1 cellular context compared by ENCODE assay signal in the genomic region with DNA sequence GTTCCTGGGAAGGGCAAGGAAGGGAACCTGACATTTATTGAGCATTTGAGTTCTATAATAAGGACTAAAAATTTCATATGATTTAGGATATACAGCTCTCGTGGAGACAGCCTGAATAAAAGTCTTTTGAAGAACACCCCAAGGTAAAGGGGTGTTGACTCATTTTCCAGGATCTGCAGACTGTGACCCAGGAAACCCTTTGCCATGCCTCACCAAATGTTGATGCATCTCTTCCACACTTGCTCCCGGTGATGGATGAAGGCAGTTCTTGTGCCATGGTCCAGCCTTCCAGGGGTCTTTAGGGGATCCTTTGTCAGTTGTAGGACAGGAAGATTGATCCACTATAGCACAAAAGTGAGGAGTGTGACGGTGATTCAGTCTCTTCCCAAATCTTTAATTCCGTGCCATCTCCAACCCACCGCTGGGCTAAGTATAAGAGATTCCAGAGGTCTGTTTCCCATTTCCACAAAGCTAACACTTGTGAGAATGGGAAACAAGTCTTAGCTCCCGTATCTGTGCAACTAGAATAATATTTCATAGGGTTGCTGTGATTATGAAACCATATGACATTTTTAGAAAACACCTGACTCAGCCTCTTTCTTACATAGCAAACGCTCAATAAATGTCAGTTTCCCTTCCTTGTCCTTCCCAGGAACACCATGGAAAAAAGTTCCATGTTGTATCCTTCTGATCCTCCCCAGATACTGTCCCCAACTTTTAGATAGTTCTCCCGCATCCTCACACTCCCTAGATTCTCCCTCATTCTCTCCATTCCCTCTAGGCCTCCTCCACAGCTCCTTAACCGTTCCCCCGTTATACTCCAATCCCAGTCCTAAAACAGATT.
TF ChIP-seq lines count a peak whose summit lies in the region.

No MANE protein-coding gene starts in this region.

TF ChIP-seq in GM23338, 12 proteins besides CTCF, POLR2A, EP300 and RAD21 (continued from another document):
- TF ChIP-seq, protein P1, sequence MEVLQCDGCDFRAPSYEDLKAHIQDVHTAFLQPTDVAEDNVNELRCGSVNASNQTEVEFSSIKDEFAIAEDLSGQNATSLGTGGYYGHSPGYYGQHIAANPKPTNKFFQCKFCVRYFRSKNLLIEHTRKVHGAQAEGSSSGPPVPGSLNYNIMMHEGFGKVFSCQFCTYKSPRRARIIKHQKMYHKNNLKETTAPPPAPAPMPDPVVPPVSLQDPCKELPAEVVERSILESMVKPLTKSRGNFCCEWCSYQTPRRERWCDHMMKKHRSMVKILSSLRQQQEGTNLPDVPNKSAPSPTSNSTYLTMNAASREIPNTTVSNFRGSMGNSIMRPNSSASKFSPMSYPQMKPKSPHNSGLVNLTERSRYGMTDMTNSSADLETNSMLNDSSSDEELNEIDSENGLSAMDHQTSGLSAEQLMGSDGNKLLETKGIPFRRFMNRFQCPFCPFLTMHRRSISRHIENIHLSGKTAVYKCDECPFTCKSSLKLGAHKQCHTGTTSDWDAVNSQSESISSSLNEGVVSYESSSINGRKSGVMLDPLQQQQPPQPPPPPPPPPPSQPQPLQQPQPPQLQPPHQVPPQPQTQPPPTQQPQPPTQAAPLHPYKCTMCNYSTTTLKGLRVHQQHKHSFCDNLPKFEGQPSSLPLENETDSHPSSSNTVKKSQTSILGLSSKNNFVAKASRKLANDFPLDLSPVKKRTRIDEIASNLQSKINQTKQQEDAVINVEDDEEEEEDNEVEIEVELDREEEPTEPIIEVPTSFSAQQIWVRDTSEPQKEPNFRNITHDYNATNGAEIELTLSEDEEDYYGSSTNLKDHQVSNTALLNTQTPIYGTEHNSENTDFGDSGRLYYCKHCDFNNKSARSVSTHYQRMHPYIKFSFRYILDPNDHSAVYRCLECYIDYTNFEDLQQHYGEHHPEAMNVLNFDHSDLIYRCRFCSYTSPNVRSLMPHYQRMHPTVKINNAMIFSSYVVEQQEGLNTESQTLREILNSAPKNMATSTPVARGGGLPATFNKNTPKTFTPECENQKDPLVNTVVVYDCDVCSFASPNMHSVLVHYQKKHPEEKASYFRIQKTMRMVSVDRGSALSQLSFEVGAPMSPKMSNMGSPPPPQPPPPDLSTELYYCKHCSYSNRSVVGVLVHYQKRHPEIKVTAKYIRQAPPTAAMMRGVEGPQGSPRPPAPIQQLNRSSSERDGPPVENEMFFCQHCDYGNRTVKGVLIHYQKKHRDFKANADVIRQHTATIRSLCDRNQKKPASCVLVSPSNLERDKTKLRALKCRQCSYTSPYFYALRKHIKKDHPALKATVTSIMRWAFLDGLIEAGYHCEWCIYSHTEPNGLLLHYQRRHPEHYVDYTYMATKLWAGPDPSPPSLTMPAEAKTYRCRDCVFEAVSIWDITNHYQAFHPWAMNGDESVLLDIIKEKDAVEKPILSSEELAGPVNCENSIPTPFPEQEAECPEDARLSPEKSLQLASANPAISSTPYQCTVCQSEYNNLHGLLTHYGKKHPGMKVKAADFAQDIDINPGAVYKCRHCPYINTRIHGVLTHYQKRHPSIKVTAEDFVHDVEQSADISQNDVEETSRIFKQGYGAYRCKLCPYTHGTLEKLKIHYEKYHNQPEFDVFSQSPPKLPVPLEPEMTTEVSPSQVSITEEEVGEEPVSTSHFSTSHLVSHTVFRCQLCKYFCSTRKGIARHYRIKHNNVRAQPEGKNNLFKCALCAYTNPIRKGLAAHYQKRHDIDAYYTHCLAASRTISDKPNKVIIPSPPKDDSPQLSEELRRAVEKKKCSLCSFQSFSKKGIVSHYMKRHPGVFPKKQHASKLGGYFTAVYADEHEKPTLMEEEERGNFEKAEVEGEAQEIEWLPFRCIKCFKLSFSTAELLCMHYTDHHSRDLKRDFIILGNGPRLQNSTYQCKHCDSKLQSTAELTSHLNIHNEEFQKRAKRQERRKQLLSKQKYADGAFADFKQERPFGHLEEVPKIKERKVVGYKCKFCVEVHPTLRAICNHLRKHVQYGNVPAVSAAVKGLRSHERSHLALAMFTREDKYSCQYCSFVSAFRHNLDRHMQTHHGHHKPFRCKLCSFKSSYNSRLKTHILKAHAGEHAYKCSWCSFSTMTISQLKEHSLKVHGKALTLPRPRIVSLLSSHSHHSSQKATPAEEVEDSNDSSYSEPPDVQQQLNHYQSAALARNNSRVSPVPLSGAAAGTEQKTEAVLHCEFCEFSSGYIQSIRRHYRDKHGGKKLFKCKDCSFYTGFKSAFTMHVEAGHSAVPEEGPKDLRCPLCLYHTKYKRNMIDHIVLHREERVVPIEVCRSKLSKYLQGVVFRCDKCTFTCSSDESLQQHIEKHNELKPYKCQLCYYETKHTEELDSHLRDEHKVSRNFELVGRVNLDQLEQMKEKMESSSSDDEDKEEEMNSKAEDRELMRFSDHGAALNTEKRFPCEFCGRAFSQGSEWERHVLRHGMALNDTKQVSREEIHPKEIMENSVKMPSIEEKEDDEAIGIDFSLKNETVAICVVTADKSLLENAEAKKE (CRISPR knock-in tag; IDR thresholded peaks at IDR 0.05), result no peak
TF ChIP-seq in GM23338: peak in this region for 0.
